Comparison of ENCODE assay signal across 8 cellular contexts in genomic region chr15:85414037-85414436, GRCh38. TPM values are rescaled to one million over a fixed set of nuclear protein-coding genes. Genes with fewer than 3 reads are reported as not detected.
DNase-seq lines count a peak whose midpoint lies in the region; ATAC-seq, FAIRE-seq and TF ChIP-seq lines count a peak whose summit lies in the region.

No MANE protein-coding gene starts in this region.

- peaks cover 86% of the 10 kb centered on the region for H3K79me2 ChIP-seq in GM12878 (ENCODE audit: control insufficient read depth, insufficient read depth, low read length)

- POLR2A ChIA-PET in CD4-positive, alpha-beta T cell (lab: Charles Lee) = interaction anchor here (0.6 to 5.4 kb wide), 9 partner anchors 9 to 433 kb away, joined by 3 to 48 read pairs (median 5); partner anchors contain the start of gene AKAP13
- POLR2A ChIA-PET in GM12878 (lab: Charles Lee) = interaction anchor here (0.7 to 5.8 kb wide), 14 partner anchors 10 to 118 kb away, joined by 3 to 47 read pairs (median 10); partner anchors contain the start of gene AKAP13

- WGBS in GM12878 (ENCODE audit: insufficient coverage, insufficient replicate concordance, low lambda C conversion rate, missing lambda C conversion rate) = 65% methylated on average over 4 of the region's 4 CpGs

- intact Hi-C loops in CD4-positive, alpha-beta T cell (cut with DNase I, micrococcal nuclease) = loop anchor here (1.0 to 10.0 kb wide), 3 partner anchors 79 to 118 kb away; no protein-coding TSS in a partner anchor
- intact Hi-C loops in GM12878 (cut with micrococcal nuclease; ENCODE audit: unreplicated experiment) (loop anchor here (5.0 kb wide), 1 partner anchor 63 kb away; no protein-coding TSS in a partner anchor), natural killer cell (cut with micrococcal nuclease) (loop anchor here (1.0 kb wide), 2 partner anchors 83 to 118 kb away; no protein-coding TSS in a partner anchor)

- H3K4me3 Mint-ChIP-seq in CD4-positive, alpha-beta T cell = peak overlapping the region; percentile 27
- no peak overlapping the region for H3K4me3 Mint-ChIP-seq in natural killer cell

- no TSS peak for BruUV-seq in GM12878 (replicated peaks; lab: Mats Ljungman, UMichigan)

- FAIRE-seq in GM12878 (lab: Jason Lieb, UNC) = no peak

- no peaks in the 10 kb centered on the region for H3K27me3 Mint-ChIP-seq in CD4-positive, alpha-beta T cell
- no peaks in the 10 kb centered on the region for H3K27me3 Mint-ChIP-seq in natural killer cell (ENCODE audit: low read depth in 2 of 2)

- no peak for ATAC-seq in CD4-positive, alpha-beta T cell (ENCODE audit: poor library complexity)
- ATAC-seq in GM12878 = no peak
- no peak for ATAC-seq in natural killer cell

- H3K4me2 ChIP-seq in GM12878 (ENCODE audit: control insufficient read depth, insufficient read depth) = peak overlapping the region; percentile 17

- in situ Hi-C loops in GM12878 (cut with MboI) = loop anchor here (5.0 kb wide), 1 partner anchor 82 kb away; no protein-coding TSS in a partner anchor

- TF ChIP-seq POLR2A in GM12878 (IDR thresholded peaks at IDR 0.05; ENCODE audit: low read depth, low read length) = no peak

- SMC1A ChIA-PET in GM12878 (lab: Charles Lee; ENCODE audit: uncharacterized antibody, unreplicated experiment) = interaction anchor here (0.6 to 10.8 kb wide), 31 partner anchors 10 to 569 kb away, joined by 3 to 192 read pairs (median 12); partner anchors contain the start of gene AKAP13

- CTCF ChIA-PET in CD4-positive, alpha-beta T cell (lab: Charles Lee) = interaction anchor here (0.6 to 6.5 kb wide), 15 partner anchors 9 to 124 kb away, joined by 3 to 55 read pairs (median 4); no protein-coding TSS in a partner anchor
- CTCF ChIA-PET in GM12878 (lab: Yijun Ruan, JAX) = interaction anchor here (0.7 to 10.1 kb wide), 32 partner anchors 10 to 167 kb away, joined by 3 to 174 read pairs (median 7); partner anchors contain the start of gene AKAP13

- no peak overlapping the region for H3K27ac ChIP-seq in CD4-positive, alpha-beta T cell (ENCODE audit: low read depth, low read length)
- H3K27ac ChIP-seq in HUES48 (ENCODE audit: low read depth, low read length) = peak overlapping the region; percentile 76
- peak overlapping the region; percentile 94 for H3K27ac ChIP-seq in GM12878 (ENCODE audit: control insufficient read depth, insufficient read depth)

- no peaks in the 10 kb centered on the region for H3K9me3 Mint-ChIP-seq in CD4-positive, alpha-beta T cell
- H3K9me3 Mint-ChIP-seq in natural killer cell = no peaks in the 10 kb centered on the region

- H3K9ac ChIP-seq in HUES48 (ENCODE audit: low read depth, low read length) (no peak overlapping the region), GM12878 (ENCODE audit: control insufficient read depth, insufficient read depth, low read length) (peak overlapping the region; percentile 27)

- RAD21 ChIA-PET in GM12878 (lab: Charles Lee; ENCODE audit: unreplicated experiment) = interaction anchor here (0.8 to 9.7 kb wide), 28 partner anchors 10 to 316 kb away, joined by 3 to 202 read pairs (median 8); partner anchors contain the start of gene AKAP13

- no peaks in the 10 kb centered on the region for H3K9me3 ChIP-seq in CD4-positive, alpha-beta T cell (ENCODE audit: control insufficient read depth, low read length)
- H3K9me3 ChIP-seq in HUES48 (ENCODE audit: control insufficient read depth, insufficient read depth, low read length) = no peaks in the 10 kb centered on the region
- H3K9me3 ChIP-seq in GM12878 (replicated peaks; ENCODE audit: control insufficient read depth, insufficient read depth, low read length) = no peaks in the 10 kb centered on the region; the same call in none of the 3 replicates
- no peaks in the 10 kb centered on the region for H3K9me3 ChIP-seq in MG63

- H3K36me3 ChIP-seq in HUES48 (ENCODE audit: control insufficient read depth, insufficient read depth, low read length) (no peaks in the 10 kb centered on the region), GM12878 (ENCODE audit: control insufficient read depth in 2 of 2, insufficient read depth in 2 of 2, low read length in 1 of 2) (no peaks in the 10 kb centered on the region; a peak in 1 of 4 replicates), MG63 (no peaks in the 10 kb centered on the region)

- TF ChIP-seq EP300 in GM12878 (IDR thresholded peaks at IDR 0.05; ENCODE audit: borderline replicate concordance in 1 of 2, control insufficient read depth in 1 of 2, low read depth in 2 of 2, low read length in 2 of 2) = no peak

- peaks cover 23% of the 10 kb centered on the region for H3K4me1 ChIP-seq in HUES48 (ENCODE audit: control insufficient read depth, insufficient read depth, low read length)
- H3K4me1 ChIP-seq in GM12878 (ENCODE audit: control insufficient read depth, insufficient read depth, low read length) = peaks cover 56% of the 10 kb centered on the region

- H2AFZ ChIP-seq in GM12878 (ENCODE audit: control insufficient read depth, low read depth, low read length) = no peak overlapping the region

- peaks cover 3% of the 10 kb centered on the region for H3K36me3 Mint-ChIP-seq in CD4-positive, alpha-beta T cell (ENCODE audit: low read depth)
- no peaks in the 10 kb centered on the region for H3K36me3 Mint-ChIP-seq in natural killer cell

- no peaks in the 10 kb centered on the region for H4K20me1 ChIP-seq in GM12878 (ENCODE audit: control insufficient read depth, insufficient read depth)

- no peaks in the 10 kb centered on the region for H3K27me3 ChIP-seq in CD4-positive, alpha-beta T cell (ENCODE audit: control insufficient read depth, insufficient read depth, low read length)
- no peaks in the 10 kb centered on the region for H3K27me3 ChIP-seq in HUES48 (ENCODE audit: control insufficient read depth, insufficient read depth, low read length)
- no peaks in the 10 kb centered on the region for H3K27me3 ChIP-seq in GM12878 (replicated peaks in 1 of 2; ENCODE audit: control insufficient read depth in 2 of 2, insufficient read depth in 2 of 2, low read length in 1 of 2)
- no peaks in the 10 kb centered on the region for H3K27me3 ChIP-seq in MG63

- no peak for TF ChIP-seq CTCF in CD4-positive, alpha-beta T cell (IDR thresholded peaks at IDR 0.05)
- TF ChIP-seq CTCF in GM12878 (IDR thresholded peaks at IDR 0.05 in 2 of 3, conservative IDR thresholded peaks at IDR 0.05 in 1 of 3; ENCODE audit: control insufficient read depth in 2 of 3, extremely low read depth in 1 of 3, insufficient read depth in 1 of 3, low read depth in 3 of 3, low read length in 3 of 3) (no peak), natural killer cell (IDR thresholded peaks at IDR 0.05) (no peak)

- peaks cover 65% of the 10 kb centered on the region for H3K4me1 Mint-ChIP-seq in CD4-positive, alpha-beta T cell (ENCODE audit: low read depth)
- H3K4me1 Mint-ChIP-seq in natural killer cell = peaks cover 32% of the 10 kb centered on the region in 2 donors

- DNase-seq in CD4-positive, alpha-beta T cell = no peak
- DNase-seq in GM12878 (ENCODE audit: low read depth, low spot score) = no peak
- DNase-seq in natural killer cell = no peak
- DNase-seq in NCI-H774 (lab: John Stamatoyannopoulos, UW) = no peak
- no peak for DNase-seq in MG63
- no peak for DNase-seq in Ammon's horn (ENCODE audit: low spot score)
- no peak for DNase-seq in AG08396 (ENCODE audit: low spot score)

- peak overlapping the region; percentile 82 for H3K27ac Mint-ChIP-seq in CD4-positive, alpha-beta T cell
- peak overlapping the region; percentile 76 to 95 for H3K27ac Mint-ChIP-seq in natural killer cell

- TF ChIP-seq RAD21 in GM12878 (IDR thresholded peaks at IDR 0.05; ENCODE audit: insufficient read depth, low read depth, low read length) = no peak

- H3K4me3 ChIP-seq in HUES48 (ENCODE audit: low read depth, low read length) (no peak overlapping the region), GM12878 (peak overlapping the region; percentile 21; the same call in 1 of the 2 replicates), MG63 (no peak overlapping the region)

TF ChIP-seq in GM12878, 131 proteins besides CTCF, POLR2A, EP300 and RAD21:
- TF ChIP-seq, protein P1, sequence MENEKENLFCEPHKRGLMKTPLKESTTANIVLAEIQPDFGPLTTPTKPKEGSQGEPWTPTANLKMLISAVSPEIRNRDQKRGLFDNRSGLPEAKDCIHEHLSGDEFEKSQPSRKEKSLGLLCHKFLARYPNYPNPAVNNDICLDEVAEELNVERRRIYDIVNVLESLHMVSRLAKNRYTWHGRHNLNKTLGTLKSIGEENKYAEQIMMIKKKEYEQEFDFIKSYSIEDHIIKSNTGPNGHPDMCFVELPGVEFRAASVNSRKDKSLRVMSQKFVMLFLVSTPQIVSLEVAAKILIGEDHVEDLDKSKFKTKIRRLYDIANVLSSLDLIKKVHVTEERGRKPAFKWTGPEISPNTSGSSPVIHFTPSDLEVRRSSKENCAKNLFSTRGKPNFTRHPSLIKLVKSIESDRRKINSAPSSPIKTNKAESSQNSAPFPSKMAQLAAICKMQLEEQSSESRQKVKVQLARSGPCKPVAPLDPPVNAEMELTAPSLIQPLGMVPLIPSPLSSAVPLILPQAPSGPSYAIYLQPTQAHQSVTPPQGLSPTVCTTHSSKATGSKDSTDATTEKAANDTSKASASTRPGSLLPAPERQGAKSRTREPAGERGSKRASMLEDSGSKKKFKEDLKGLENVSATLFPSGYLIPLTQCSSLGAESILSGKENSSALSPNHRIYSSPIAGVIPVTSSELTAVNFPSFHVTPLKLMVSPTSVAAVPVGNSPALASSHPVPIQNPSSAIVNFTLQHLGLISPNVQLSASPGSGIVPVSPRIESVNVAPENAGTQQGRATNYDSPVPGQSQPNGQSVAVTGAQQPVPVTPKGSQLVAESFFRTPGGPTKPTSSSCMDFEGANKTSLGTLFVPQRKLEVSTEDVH (IDR thresholded peaks at IDR 0.05; ENCODE audit: low read depth, partially characterized antibody) = no peak

RNA-seq across cellular contexts. Expression of gene AKAP13, which starts 33.6 kb away (rescaled TPM):
- 100 to 1,000 TPM; 282 to 304 TPM for total RNA-seq in CD4-positive, alpha-beta T cell
- total RNA-seq in GM12878 (2013; cell fraction: nucleolus; rRNA removed) = 399 and 407 TPM in 2 replicates
- total RNA-seq in GM12878 (2014; rRNA removed) = 59.1 and 59.6 TPM in 2 replicates
- 63.4 and 65.5 TPM in 2 replicates for total RNA-seq in GM12878 (2014; rRNA removed; fragmentation: Illumina TruSeq; extraction: Trizol)
- total RNA-seq in GM12878 (2021) = 67.0 and 74.9 TPM in 2 replicates
- polyA plus RNA-seq in GM12878 (2011; ENCODE audit: low read depth) = 39.2 TPM
- polyA plus RNA-seq in GM12878 (2011; rRNA removed) = 29.7 and 36.3 TPM in 2 replicates
- 40.3 and 63.4 TPM in 2 replicates for polyA plus RNA-seq in GM12878 (2011; cell fraction: cytosol; rRNA removed)
- 75.9 and 95.9 TPM in 2 replicates for polyA plus RNA-seq in GM12878 (2011; cell fraction: nucleus; rRNA removed)
- 56.2 and 76.5 TPM in 2 replicates for polyA plus RNA-seq in GM12878 (2012)
- 55.8 and 56.2 TPM in 2 replicates for polyA plus RNA-seq in GM12878 (2014; fragmentation: Illumina TruSeq; extraction: Trizol)
- 10 to 100 TPM; 14.4 to 21.5 TPM for polyA plus RNA-seq in GM12878 (2014; fragmentation: Nextera tagmentation; extraction: Ambion mirVana)
- 41.4 and 42.3 TPM in 2 replicates for polyA plus RNA-seq in GM12878 (2014; rRNA removed)
- polyA plus RNA-seq in GM12878 (2016; fragmentation: Nextera tagmentation; extraction: Ambion mirVana) = 10 to 100 TPM; 54.5 to 56.3 TPM
- 110 and 178 TPM in 2 replicates for polyA minus RNA-seq in GM12878 (2011; rRNA and poly(A)+ RNA removed)
- polyA minus RNA-seq in GM12878 (2011; cell fraction: cytosol; rRNA and poly(A)+ RNA removed) = 61.3 and 76.6 TPM in 2 replicates
- 119 and 203 TPM in 2 replicates for polyA minus RNA-seq in GM12878 (2011; cell fraction: nucleus; rRNA and poly(A)+ RNA removed)
- total RNA-seq in natural killer cell = 100 to 1,000 TPM; 573 to 661 (median 647) TPM
- total RNA-seq in MG63 (2014; rRNA removed; shearing (Covaris generic); ENCODE audit: low replicate concordance) = 12.2 and 36.4 TPM in 2 replicates
